ENCODE assay signal across 15 cellular contexts in the genomic region with DNA sequence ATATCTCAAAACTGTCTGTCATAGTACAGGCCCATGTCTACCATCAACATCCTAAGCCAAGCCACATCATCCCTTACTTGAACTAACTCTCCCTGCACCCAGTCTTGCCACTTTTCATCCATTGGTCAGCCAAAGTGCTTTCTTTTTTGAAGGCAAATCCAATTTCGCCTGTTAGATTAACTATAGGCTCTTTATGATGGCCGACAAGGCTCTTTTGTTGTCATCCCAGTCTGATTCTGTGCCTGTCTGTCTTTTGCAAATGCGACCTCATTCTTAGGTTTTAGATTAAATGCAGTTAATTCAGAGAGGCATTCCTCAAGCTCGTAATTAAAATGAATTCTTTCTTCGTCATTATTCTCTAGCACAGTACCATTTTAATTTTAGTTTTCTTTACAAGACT.
A peak's percentile ranks its signal among the peaks of the same experiment; 100 is the strongest.
DNase-seq lines count a peak whose midpoint lies in the region; ATAC-seq, FAIRE-seq and TF ChIP-seq lines count a peak whose summit lies in the region.
"Had no signal": no experiment of that assay in that cellular context is flagged by ENCODE, and none has a peak within 500 bp of the region (broad histone marks: within the 10 kb centered on the region; RNA-seq: fewer than 3 reads in every experiment).

No MANE protein-coding gene starts in this region.

- H3K27ac Mint-ChIP-seq in neural progenitor cell, result no peak overlapping the region
- no peak overlapping the region for H3K27ac Mint-ChIP-seq in activated CD4-positive, alpha-beta T cell treated with anti-CD3 and anti-CD28 coated beads for 36 hours
- H3K27ac Mint-ChIP-seq: CD14-positive monocyte; CD8-positive, alpha-beta T cell; HFFc6 had no signal

- no peaks in the 10 kb centered on the region for H3K4me1 Mint-ChIP-seq in neural progenitor cell
- no peaks in the 10 kb centered on the region for H3K4me1 Mint-ChIP-seq in activated CD4-positive, alpha-beta T cell treated with anti-CD3 and anti-CD28 coated beads for 36 hours
- H3K4me1 Mint-ChIP-seq: CD14-positive monocyte had no signal

- H3K4me3 Mint-ChIP-seq in neural progenitor cell, result no peak overlapping the region
- H3K4me3 Mint-ChIP-seq in activated CD4-positive, alpha-beta T cell treated with anti-CD3 and anti-CD28 coated beads for 36 hours, result no peak overlapping the region
- H3K4me3 Mint-ChIP-seq: CD14-positive monocyte; CD8-positive, alpha-beta T cell; HFFc6 had no signal

- no peaks in the 10 kb centered on the region for H3K27me3 ChIP-seq in neural progenitor cell

- ATAC-seq in activated CD4-positive, alpha-beta T cell treated with anti-CD3 and anti-CD28 coated beads for 36 hours, result no peak
- ATAC-seq: CD8-positive, alpha-beta T cell had no signal

- intact Hi-C loops in activated CD4-positive, alpha-beta T cell treated with anti-CD3 and anti-CD28 coated beads for 36 hours (cut with DNase I, micrococcal nuclease), result no loop called here

- H3K36me3 ChIP-seq in neural progenitor cell, result no peaks in the 10 kb centered on the region

- H3K9ac ChIP-seq in neural progenitor cell, result no peak overlapping the region

- H2AFZ ChIP-seq in neural progenitor cell (replicated peaks), result peak overlapping the region; percentile 59

- CTCF ChIA-PET in activated CD4-positive, alpha-beta T cell treated with anti-CD3 and anti-CD28 coated beads for 36 hours (lab: Charles Lee), result no interaction called here

- no peaks in the 10 kb centered on the region for H3F3A ChIP-seq in neural progenitor cell (ENCODE audit: low read depth)

- H3K4me1 ChIP-seq in neural progenitor cell, result no peaks in the 10 kb centered on the region
- H3K4me1 ChIP-seq: Caco-2 had no signal

- TF ChIP-seq CTCF in neural progenitor cell (IDR thresholded peaks at IDR 0.05), result no peak

- no peaks in the 10 kb centered on the region for H3K79me2 ChIP-seq in neural progenitor cell (ENCODE audit: low read depth)

- H3K4me3 ChIP-seq in neural progenitor cell, result no peak overlapping the region

- no peaks in the 10 kb centered on the region for H4K20me1 ChIP-seq in neural progenitor cell (ENCODE audit: low read depth)

- no peak for FAIRE-seq in GM19239 (lab: Jason Lieb, UNC)

- no peaks in the 10 kb centered on the region for H3K9me3 ChIP-seq in neural progenitor cell (ENCODE audit: low read depth)
- H3K9me3 ChIP-seq: Caco-2 had no signal

- DNase-seq in NCI-H526 (lab: John Stamatoyannopoulos, UW), result peak; percentile 76 to 81
- DNase-seq in NCI-H526 treated with DMSO at 0.1 percent for 48 hours (lab: John Stamatoyannopoulos, UW), result no peak
- DNase-seq in foreskin melanocyte, result peak; percentile 15
- peak; percentile 8 for DNase-seq in neural progenitor cell (ENCODE audit: low spot score)
- no peak for DNase-seq in GM19239 (ENCODE audit: insufficient read length, low spot score)
- DNase-seq in activated CD4-positive, alpha-beta T cell treated with anti-CD3 and anti-CD28 coated beads for 36 hours, result no peak
- no peak for DNase-seq in SK-N-DZ (ENCODE audit: low spot score)
- DNase-seq: Caco-2; CD8-positive, alpha-beta T cell; DND-41; GOT3; HFFc6 had no signal

- H3K27ac ChIP-seq in neural progenitor cell, result no peak overlapping the region
- H3K27ac ChIP-seq: 22Rv1, HL-60 had no signal

- H3K36me3 Mint-ChIP-seq in neural progenitor cell, result no peaks in the 10 kb centered on the region
- no peaks in the 10 kb centered on the region for H3K36me3 Mint-ChIP-seq in activated CD4-positive, alpha-beta T cell treated with anti-CD3 and anti-CD28 coated beads for 36 hours (ENCODE audit: low read depth)
- H3K36me3 Mint-ChIP-seq: CD14-positive monocyte; CD8-positive, alpha-beta T cell had no signal

- no peaks in the 10 kb centered on the region for H3K27me3 Mint-ChIP-seq in neural progenitor cell (ENCODE audit: insufficient read depth, low read depth)
- H3K27me3 Mint-ChIP-seq in activated CD4-positive, alpha-beta T cell treated with anti-CD3 and anti-CD28 coated beads for 36 hours, result no peaks in the 10 kb centered on the region

- H3K9me3 Mint-ChIP-seq in neural progenitor cell, result no peaks in the 10 kb centered on the region
- peaks cover 2% of the 10 kb centered on the region for H3K9me3 Mint-ChIP-seq in activated CD4-positive, alpha-beta T cell treated with anti-CD3 and anti-CD28 coated beads for 36 hours (ENCODE audit: low read depth)
- H3K9me3 Mint-ChIP-seq: CD8-positive, alpha-beta T cell had no signal

- POLR2A ChIA-PET in activated CD4-positive, alpha-beta T cell treated with anti-CD3 and anti-CD28 coated beads for 36 hours (lab: Charles Lee), result no interaction called here

- H3K4me2 ChIP-seq in neural progenitor cell, result no peak overlapping the region

Comparison
In these comparisons a context has a peak if more than half of its experiments do, and no peak if none do; other contexts are left out.
1. DNase-seq: peak in NCI-H526 (2 of 2), foreskin melanocyte (single experiment) and neural progenitor cell (single experiment); none in NCI-H526 treated with DMSO at 0.1 percent for 48 hours (single experiment), GM19239 (single experiment), activated CD4-positive, alpha-beta T cell treated with anti-CD3 and anti-CD28 coated beads for 36 hours (single experiment) and SK-N-DZ (single experiment).